ENCODE assay signal across 9 cellular contexts in the genomic region with DNA sequence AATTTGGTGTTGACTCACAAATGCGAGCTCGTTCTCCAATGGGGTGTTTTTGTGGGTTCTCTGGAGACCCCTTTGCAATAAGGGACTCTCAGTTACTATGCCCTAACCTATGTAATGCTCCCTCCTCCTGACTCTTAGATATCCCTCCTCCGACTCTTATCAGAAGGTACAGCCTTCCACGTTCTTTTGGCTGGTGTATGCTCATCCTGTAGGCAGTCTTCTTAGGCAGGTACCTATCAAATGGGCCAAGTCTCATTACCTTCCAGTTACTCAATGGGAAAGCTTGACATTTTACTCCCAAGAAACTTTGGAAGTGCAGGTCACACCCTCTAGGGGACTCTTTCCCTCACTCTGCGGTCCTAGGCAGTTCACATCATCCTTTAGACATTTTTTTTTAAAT. TPM values are rescaled to one million over a fixed set of nuclear protein-coding genes. Genes with fewer than 3 reads are reported as not detected.
"Had no signal": no experiment of that assay in that cellular context is flagged by ENCODE, and none has a peak within 500 bp of the region (broad histone marks: within the 10 kb centered on the region; RNA-seq: fewer than 3 reads in every experiment).

No MANE protein-coding gene starts in this region.

- DNase-seq: IMR-90, KBM-7, KG1 had no signal

- FAIRE-seq: HepG2, HTR-8/SVneo had no signal

- H3K4me1 Mint-ChIP-seq: IgD-negative memory B cell had no signal

- H3K27ac Mint-ChIP-seq: IgD-negative memory B cell had no signal

- H3K36me3 Mint-ChIP-seq: IgD-negative memory B cell had no signal

- ATAC-seq: HepG2 had no signal

- H3K27ac ChIP-seq: HL-60 had no signal

- H3K4me3 Mint-ChIP-seq: IgD-negative memory B cell had no signal

RNA-seq across cellular contexts. Expression of gene SLC26A5, which starts 32.6 kb away (rescaled TPM):
- total RNA-seq: HT-29, HT1080, IMR-90 had no signal
- polyA plus RNA-seq: IgD-negative memory B cell, IMR-90 had no signal
